Comparison of ENCODE assay signal across 13 cellular contexts in the genomic region with DNA sequence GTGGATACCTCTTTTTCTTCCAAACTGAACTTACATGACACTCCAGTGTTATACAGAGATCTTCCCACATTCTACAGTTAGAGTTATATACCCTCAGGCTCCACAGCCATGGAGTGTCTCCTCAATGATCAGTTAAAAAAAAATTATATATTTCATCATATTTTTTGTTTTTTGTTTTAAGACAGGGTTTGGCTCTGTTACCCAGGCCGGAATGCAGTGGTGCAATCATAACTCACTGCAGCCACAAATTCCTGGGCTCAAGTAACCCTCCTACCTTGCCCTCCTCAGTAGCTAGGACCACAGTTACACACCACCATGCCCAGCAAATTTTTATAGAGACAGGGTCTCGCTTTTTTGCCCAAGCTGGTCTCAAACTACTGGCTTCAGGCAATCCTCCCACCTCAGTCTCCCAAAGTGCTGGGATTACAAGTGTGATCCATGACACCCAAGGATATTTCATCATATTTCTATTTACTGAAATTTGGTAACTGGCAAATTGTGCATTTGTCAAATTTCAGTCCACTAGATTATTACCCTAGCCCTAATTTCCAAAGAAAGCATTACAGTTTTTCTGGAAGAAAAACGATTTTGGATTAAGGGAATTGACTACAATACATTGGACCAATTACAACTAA. TPM values are rescaled to one million over a fixed set of nuclear protein-coding genes. Genes with fewer than 3 reads are reported as not detected.
DNase-seq lines count a peak whose midpoint lies in the region; ATAC-seq and TF ChIP-seq lines count a peak whose summit lies in the region.
"Had no signal": no experiment of that assay in that cellular context is flagged by ENCODE, and none has a peak within 500 bp of the region (broad histone marks: within the 10 kb centered on the region; RNA-seq: fewer than 3 reads in every experiment).

No MANE protein-coding gene starts in this region.

- no peak overlapping the region for H3K4me3 Mint-ChIP-seq in mesothelial cell of epicardium
- H3K4me3 Mint-ChIP-seq: effector memory CD8-positive, alpha-beta T cell; neural progenitor cell had no signal

- ATAC-seq in Right ventricle myocardium superior (ENCODE audit: poor library complexity) (peak; percentile 59), upper lobe of right lung (peak; percentile 63), HG03108 (IDR thresholded peaks at IDR 0.05; ENCODE audit: unreplicated experiment) (no peak), HG03571 (IDR thresholded peaks at IDR 0.05; ENCODE audit: unreplicated experiment) (no peak), HG03097 (IDR thresholded peaks at IDR 0.05; ENCODE audit: low FRiP score, unreplicated experiment) (no peak)
- ATAC-seq: activated naive CD4-positive, alpha-beta T cell treated with anti-CD3 and anti-CD28 coated beads, Interleukin-2, amount 50 U/mL, for 72 hours; effector memory CD8-positive, alpha-beta T cell had no signal

- peaks cover 0 to 10% of the 10 kb centered on the region in 2 donors for H3K4me1 ChIP-seq in right atrium auricular region
- H3K4me1 ChIP-seq in upper lobe of right lung: peaks cover 19% of the 10 kb centered on the region
- H3K4me1 ChIP-seq: neural progenitor cell had no signal

- H3K4me3 ChIP-seq in right atrium auricular region: no peak overlapping the region
- peak overlapping the region; percentile 27 for H3K4me3 ChIP-seq in coronary artery
- no peak overlapping the region for H3K4me3 ChIP-seq in upper lobe of right lung
- H3K4me3 ChIP-seq: neural progenitor cell had no signal

- DNase-seq in Right ventricle myocardium superior: no peak
- no peak for DNase-seq in right atrium auricular region (ENCODE audit: low spot score)
- DNase-seq in coronary artery (ENCODE audit: low spot score): no peak
- DNase-seq in mesothelial cell of epicardium (ENCODE audit: low spot score in 2 of 2, unreplicated experiment in 2 of 2): no peak
- DNase-seq in upper lobe of right lung: no peak
- DNase-seq: activated CD4-positive, alpha-beta T cell treated with anti-CD3 and anti-CD28 coated beads, Interleukin-2, amount 50 U/mL, for 48 hours; effector memory CD8-positive, alpha-beta T cell; NCI-H1105 had no signal

- H3K4me1 Mint-ChIP-seq in mesothelial cell of epicardium: peaks cover 12% of the 10 kb centered on the region
- H3K4me1 Mint-ChIP-seq: neural progenitor cell had no signal

- H3K27ac Mint-ChIP-seq in mesothelial cell of epicardium: peak overlapping the region; percentile 92
- H3K27ac Mint-ChIP-seq: activated naive CD4-positive, alpha-beta T cell treated with anti-CD3 and anti-CD28 coated beads, Interleukin-2, amount 50 U/mL, for 72 hours; neural progenitor cell had no signal

- H3K9me3 ChIP-seq in right atrium auricular region: no peaks in the 10 kb centered on the region
- no peaks in the 10 kb centered on the region for H3K9me3 ChIP-seq in upper lobe of right lung

- H3K36me3 Mint-ChIP-seq in mesothelial cell of epicardium: peaks cover 10% of the 10 kb centered on the region
- H3K36me3 Mint-ChIP-seq: activated naive CD4-positive, alpha-beta T cell treated with anti-CD3 and anti-CD28 coated beads, Interleukin-2, amount 50 U/mL, for 72 hours had no signal

- H3K27ac ChIP-seq in right atrium auricular region (peak overlapping the region in 1 of 2 donors; percentile 37), coronary artery (peak overlapping the region; percentile 42 to 78), upper lobe of right lung (peak overlapping the region; percentile 38)
- H3K27ac ChIP-seq: neural progenitor cell had no signal

- no peaks in the 10 kb centered on the region for H3K9me3 Mint-ChIP-seq in mesothelial cell of epicardium
- H3K9me3 Mint-ChIP-seq: activated naive CD4-positive, alpha-beta T cell treated with anti-CD3 and anti-CD28 coated beads, Interleukin-2, amount 50 U/mL, for 72 hours; effector memory CD8-positive, alpha-beta T cell; neural progenitor cell had no signal

- peaks cover 8% of the 10 kb centered on the region for H3K36me3 ChIP-seq in right atrium auricular region
- peaks cover 11% of the 10 kb centered on the region for H3K36me3 ChIP-seq in upper lobe of right lung
- H3K36me3 ChIP-seq: neural progenitor cell had no signal

- H3K27me3 Mint-ChIP-seq in mesothelial cell of epicardium (ENCODE audit: low read depth): no peaks in the 10 kb centered on the region
- H3K27me3 Mint-ChIP-seq: effector memory CD8-positive, alpha-beta T cell had no signal

- H3K27me3 ChIP-seq in right atrium auricular region: no peaks in the 10 kb centered on the region
- no peaks in the 10 kb centered on the region for H3K27me3 ChIP-seq in upper lobe of right lung
- H3K27me3 ChIP-seq: neural progenitor cell had no signal

- intact Hi-C loops in Right ventricle myocardium superior (cut with DNase I) (no loop called here), upper lobe of right lung (cut with DNase I) (no loop called here)

- TF ChIP-seq CTCF in right atrium auricular region (IDR thresholded peaks at IDR 0.05) (no peak), coronary artery (IDR thresholded peaks at IDR 0.05) (no peak), mesothelial cell of epicardium (IDR thresholded peaks at IDR 0.05; ENCODE audit: unreplicated experiment) (no peak), upper lobe of right lung (IDR thresholded peaks at IDR 0.05) (no peak)

RNA-seq across cellular contexts. Expression of gene SCAI, which starts 18.1 kb away (rescaled TPM):
- total RNA-seq in Right ventricle myocardium superior: 3.3 TPM
- 1 to 10 TPM; 4.0 to 5.3 TPM for total RNA-seq in right atrium auricular region
- 22.7 to 26.0 TPM (median 25.5 TPM) in 3 replicates for total RNA-seq in mesothelial cell of epicardium
- total RNA-seq in upper lobe of right lung: 14.9 TPM

RNA-seq across cellular contexts. Expression of gene PPP6C, which starts 28.2 kb away (rescaled TPM):
- 34.2 TPM for total RNA-seq in Right ventricle myocardium superior
- total RNA-seq in right atrium auricular region: 10 to 100 TPM; 28.5 to 32.9 TPM
- total RNA-seq in mesothelial cell of epicardium: 26.3 to 32.1 TPM (median 27.5 TPM) in 3 replicates
- 42.2 TPM for total RNA-seq in upper lobe of right lung

RNA-seq across cellular contexts. Expression of gene RABEPK, which starts 38.9 kb away (rescaled TPM):
- total RNA-seq in Right ventricle myocardium superior (7.0 TPM), right atrium auricular region (10 to 100 TPM in 1 of 2 donors, 1 to 10 TPM in 1; 7.5 to 12.1 TPM), mesothelial cell of epicardium (20.5 to 21.4 TPM (median 21.0 TPM) in 3 replicates), upper lobe of right lung (10.0 TPM)

Comparison
In these comparisons a context has a peak if more than half of its experiments do, and no peak if none do; other contexts are left out.
1. ATAC-seq: peak in Right ventricle myocardium superior (single experiment) and upper lobe of right lung (single experiment); none in HG03108 (single experiment), HG03571 (single experiment) and HG03097 (single experiment).